Comparison of ENCODE assay signal across 13 cellular contexts in the genomic region with DNA sequence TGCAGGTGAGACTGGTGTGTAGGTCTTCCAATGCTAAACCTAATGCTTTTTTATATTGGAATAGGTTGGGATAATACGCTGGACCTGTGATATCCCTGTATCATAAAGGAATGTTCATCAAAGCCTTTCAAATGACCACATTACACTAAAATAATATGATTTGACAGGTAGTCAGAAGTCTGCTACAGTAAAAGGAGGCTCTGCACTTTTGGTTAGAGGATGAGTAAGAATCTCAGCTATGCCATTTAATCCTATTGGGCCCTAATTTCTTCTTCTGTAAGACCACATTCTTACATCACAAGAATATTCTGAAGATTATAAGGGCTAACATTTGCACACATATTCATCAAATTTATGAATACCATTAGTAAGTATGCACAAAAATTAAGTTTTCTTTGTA.
DNase-seq lines count a peak whose midpoint lies in the region; ATAC-seq lines count a peak whose summit lies in the region.
"Had no signal": no experiment of that assay in that cellular context is flagged by ENCODE, and none has a peak within 500 bp of the region (broad histone marks: within the 10 kb centered on the region; RNA-seq: fewer than 3 reads in every experiment).

No MANE protein-coding gene starts in this region.

- peak; percentile 12 for DNase-seq in ELR (ENCODE audit: low read depth)
- DNase-seq in NCI-H226 = peak; percentile 3
- peak; percentile 44 for DNase-seq in amniotic epithelial cell (ENCODE audit: low read depth)
- no peak for DNase-seq in islet precursor cell
- DNase-seq in ecto neural progenitor cell (ENCODE audit: low spot score) = no peak
- DNase-seq: AML-193; CD4-positive, alpha-beta T cell; DMS153; DMS79 had no signal

- ATAC-seq in GM19035 (IDR thresholded peaks at IDR 0.05; ENCODE audit: unreplicated experiment) = no peak
- no peak for ATAC-seq in HG02938 (IDR thresholded peaks at IDR 0.05; ENCODE audit: unreplicated experiment)
- ATAC-seq: GM12878, K562 had no signal

Comparison
In these comparisons a context has a peak if more than half of its experiments do, and no peak if none do; other contexts are left out.
1. DNase-seq: peak in ELR (single experiment), NCI-H226 (single experiment) and amniotic epithelial cell (single experiment); none in islet precursor cell (single experiment) and ecto neural progenitor cell (single experiment).